1 cellular context compared by ENCODE assay signal in the genomic region with DNA sequence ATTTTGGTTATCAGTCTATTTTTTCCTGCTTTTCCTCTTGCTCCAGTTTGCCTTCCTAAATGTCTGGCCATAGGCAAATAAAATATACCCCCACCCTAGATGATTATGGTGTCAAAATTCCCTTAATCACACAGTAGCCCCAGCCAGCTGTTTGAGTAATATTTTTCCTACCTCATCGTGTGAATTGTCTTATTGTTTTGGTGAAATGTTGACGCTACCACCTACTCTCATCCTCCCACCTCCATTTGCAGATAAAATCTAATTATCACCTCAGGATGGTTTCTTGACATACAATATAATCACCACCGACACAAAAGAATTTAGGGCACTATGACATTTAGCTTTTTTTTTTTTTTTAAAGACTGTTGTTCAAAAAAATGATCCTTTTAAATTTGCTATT.
TF ChIP-seq lines count a peak whose summit lies in the region.

No MANE protein-coding gene starts in this region.

TF ChIP-seq in neural cell, 6 proteins besides CTCF, POLR2A, EP300 and RAD21:
- TF ChIP-seq, protein P1, sequence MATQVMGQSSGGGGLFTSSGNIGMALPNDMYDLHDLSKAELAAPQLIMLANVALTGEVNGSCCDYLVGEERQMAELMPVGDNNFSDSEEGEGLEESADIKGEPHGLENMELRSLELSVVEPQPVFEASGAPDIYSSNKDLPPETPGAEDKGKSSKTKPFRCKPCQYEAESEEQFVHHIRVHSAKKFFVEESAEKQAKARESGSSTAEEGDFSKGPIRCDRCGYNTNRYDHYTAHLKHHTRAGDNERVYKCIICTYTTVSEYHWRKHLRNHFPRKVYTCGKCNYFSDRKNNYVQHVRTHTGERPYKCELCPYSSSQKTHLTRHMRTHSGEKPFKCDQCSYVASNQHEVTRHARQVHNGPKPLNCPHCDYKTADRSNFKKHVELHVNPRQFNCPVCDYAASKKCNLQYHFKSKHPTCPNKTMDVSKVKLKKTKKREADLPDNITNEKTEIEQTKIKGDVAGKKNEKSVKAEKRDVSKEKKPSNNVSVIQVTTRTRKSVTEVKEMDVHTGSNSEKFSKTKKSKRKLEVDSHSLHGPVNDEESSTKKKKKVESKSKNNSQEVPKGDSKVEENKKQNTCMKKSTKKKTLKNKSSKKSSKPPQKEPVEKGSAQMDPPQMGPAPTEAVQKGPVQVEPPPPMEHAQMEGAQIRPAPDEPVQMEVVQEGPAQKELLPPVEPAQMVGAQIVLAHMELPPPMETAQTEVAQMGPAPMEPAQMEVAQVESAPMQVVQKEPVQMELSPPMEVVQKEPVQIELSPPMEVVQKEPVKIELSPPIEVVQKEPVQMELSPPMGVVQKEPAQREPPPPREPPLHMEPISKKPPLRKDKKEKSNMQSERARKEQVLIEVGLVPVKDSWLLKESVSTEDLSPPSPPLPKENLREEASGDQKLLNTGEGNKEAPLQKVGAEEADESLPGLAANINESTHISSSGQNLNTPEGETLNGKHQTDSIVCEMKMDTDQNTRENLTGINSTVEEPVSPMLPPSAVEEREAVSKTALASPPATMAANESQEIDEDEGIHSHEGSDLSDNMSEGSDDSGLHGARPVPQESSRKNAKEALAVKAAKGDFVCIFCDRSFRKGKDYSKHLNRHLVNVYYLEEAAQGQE (IDR thresholded peaks at IDR 0.05; ENCODE audit: borderline replicate concordance) = no peak
- TF ChIP-seq SMC3 (conservative IDR thresholded peaks at IDR 0.05; ENCODE audit: poor library complexity) (no peak), POLR2AphosphoS5 (IDR thresholded peaks at IDR 0.05) (no peak), EZH2 (IDR thresholded peaks at IDR 0.05; ENCODE audit: borderline replicate concordance, insufficient read depth, low read length, poor library complexity, severe bottlenecking) (no peak), TAF1 (IDR thresholded peaks at IDR 0.05; ENCODE audit: low read depth) (no peak), MXI1 (conservative IDR thresholded peaks at IDR 0.05; ENCODE audit: poor library complexity, severe bottlenecking) (no peak)
